2 cellular contexts compared by ENCODE assay signal in the genomic region with DNA sequence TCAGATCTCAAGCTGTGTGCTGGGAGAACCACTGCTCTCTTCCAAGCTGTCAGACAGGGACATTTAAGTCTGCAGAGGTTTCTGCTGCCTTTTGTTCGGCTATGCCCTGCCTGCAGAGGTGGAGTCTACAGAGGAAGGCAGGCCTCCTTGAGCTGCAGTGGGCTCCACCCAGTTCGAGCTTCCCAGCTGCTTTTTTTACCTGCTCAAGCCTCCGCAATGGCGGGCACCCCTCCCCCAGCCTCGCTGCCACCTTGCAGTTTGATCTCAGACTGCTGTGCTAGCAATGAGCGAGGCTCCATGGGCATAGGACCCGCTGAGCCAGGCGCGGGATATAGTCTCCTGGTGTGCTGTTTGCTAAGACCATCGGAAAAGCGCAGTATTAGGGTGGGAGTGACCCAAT. TPM values are rescaled to one million over a fixed set of nuclear protein-coding genes. Genes with fewer than 3 reads are reported as not detected.
"Had no signal": no experiment of that assay in that cellular context is flagged by ENCODE, and none has a peak within 500 bp of the region (broad histone marks: within the 10 kb centered on the region; RNA-seq: fewer than 3 reads in every experiment).

No MANE protein-coding gene starts in this region.

RNA-seq across cellular contexts. Expression of a gene that starts 55.8 kb away (rescaled TPM):
- total RNA-seq: osteoblast, right atrium auricular region had no signal
